In the genomic region with DNA sequence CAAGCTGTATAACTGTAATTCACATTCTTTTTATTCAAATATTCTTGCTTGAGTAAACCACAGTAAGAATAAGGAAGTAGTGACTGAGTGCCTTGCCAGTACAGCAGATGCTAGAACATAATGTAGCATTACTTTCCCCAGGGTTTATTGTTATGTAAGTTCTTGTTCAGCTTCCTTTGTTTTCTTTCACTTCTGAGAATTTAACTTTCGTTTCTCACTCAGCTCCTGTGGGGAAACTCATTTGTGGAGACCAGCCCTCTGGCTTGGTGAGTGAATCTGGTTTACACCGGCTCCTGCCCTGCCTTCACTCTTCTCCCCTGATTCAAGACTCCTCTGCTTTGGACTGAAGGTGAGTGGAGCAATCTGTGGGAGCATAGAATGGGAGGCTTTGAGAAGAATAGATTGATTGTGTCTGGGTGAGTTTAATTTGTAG, we compare ENCODE assay signal across 8 cellular contexts. TPM values are rescaled to one million over a fixed set of nuclear protein-coding genes. Genes with fewer than 3 reads are reported as not detected.
DNase-seq lines count a peak whose midpoint lies in the region; ATAC-seq and TF ChIP-seq lines count a peak whose summit lies in the region.

A gene with protein sequence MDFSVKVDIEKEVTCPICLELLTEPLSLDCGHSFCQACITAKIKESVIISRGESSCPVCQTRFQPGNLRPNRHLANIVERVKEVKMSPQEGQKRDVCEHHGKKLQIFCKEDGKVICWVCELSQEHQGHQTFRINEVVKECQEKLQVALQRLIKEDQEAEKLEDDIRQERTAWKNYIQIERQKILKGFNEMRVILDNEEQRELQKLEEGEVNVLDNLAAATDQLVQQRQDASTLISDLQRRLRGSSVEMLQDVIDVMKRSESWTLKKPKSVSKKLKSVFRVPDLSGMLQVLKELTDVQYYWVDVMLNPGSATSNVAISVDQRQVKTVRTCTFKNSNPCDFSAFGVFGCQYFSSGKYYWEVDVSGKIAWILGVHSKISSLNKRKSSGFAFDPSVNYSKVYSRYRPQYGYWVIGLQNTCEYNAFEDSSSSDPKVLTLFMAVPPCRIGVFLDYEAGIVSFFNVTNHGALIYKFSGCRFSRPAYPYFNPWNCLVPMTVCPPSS (plus strand): TSS at position 240 of the 433 bp plus-strand sequence. CDS start 6,443 bp downstream, outside the sequence.

- no peaks in the 10 kb centered on the region for H3K27me3 ChIP-seq in thyroid gland

- CTCF ChIA-PET in HEK293 (lab: Yijun Ruan, JAX), result interaction anchor here (0.6 kb wide), 1 partner anchor 18 kb away, joined by 3 read pairs; no protein-coding TSS in a partner anchor

- H3K9me3 ChIP-seq in HEK293 (ENCODE audit: control insufficient read depth, insufficient read depth, low read depth, low read length), result no peaks in the 10 kb centered on the region
- H3K9me3 ChIP-seq in thyroid gland, result no peaks in the 10 kb centered on the region

- H3K4me1 Mint-ChIP-seq in activated T-cell treated with anti-CD3 and anti-CD28 coated beads, Interleukin-2, amount 50 U/mL, for 72 hours (ENCODE audit: low read depth), result peaks cover 58% of the 10 kb centered on the region
- H3K4me1 Mint-ChIP-seq in nephron, result peaks cover 17% of the 10 kb centered on the region

- POLR2A ChIA-PET in HEK293 (lab: Yijun Ruan, JAX), result no interaction called here

- H3K27ac ChIP-seq in HEK293 (ENCODE audit: extremely low read depth, low read depth, low read length), result no peak within 1 kb of the TSS
- H3K27ac ChIP-seq in thyroid gland, result peak within 1 kb of the TSS; percentile 80 to 92 (median 82)

- DNase-seq in GM10266 (ENCODE audit: extremely low spot score) (peak; percentile 70), NOMO-1 (lab: John Stamatoyannopoulos, UW; ENCODE audit: unreplicated experiment in 2 of 2) (peak; percentile 76 to 99), fibroblast of mammary gland (ENCODE audit: low read depth) (peak; percentile 79), thyroid gland (peak; percentile 33 to 51), OCI-M2 (lab: John Stamatoyannopoulos, UW; ENCODE audit: unreplicated experiment) (no peak)
- peak; percentile 62 to 65 for DNase-seq in activated T-cell treated with anti-CD3 and anti-CD28 coated beads, Interleukin-2, amount 50 U/mL, for 72 hours

- TF ChIP-seq POLR2A in thyroid gland (IDR thresholded peaks at IDR 0.05), result no peak

- no peaks in the 10 kb centered on the region for H3K9me3 Mint-ChIP-seq in activated T-cell treated with anti-CD3 and anti-CD28 coated beads, Interleukin-2, amount 50 U/mL, for 72 hours
- peaks cover 2% of the 10 kb centered on the region for H3K9me3 Mint-ChIP-seq in nephron

- H3K36me3 ChIP-seq in HEK293 (ENCODE audit: control insufficient read depth in 2 of 2, insufficient read depth in 1 of 2, low read length in 2 of 2) (no peaks in the 10 kb centered on the region), thyroid gland (no peaks in the 10 kb centered on the region)

- WGBS in thyroid gland, 2 donors, result 26 to 36% methylated on average over 2 of the region's 2 CpGs

- no peak within 1 kb of the TSS; the same call in 1 of the 2 replicates for H3K4me3 ChIP-seq in HEK293 (ENCODE audit: low read depth, low read length)
- H3K4me3 ChIP-seq in fibroblast of mammary gland (ENCODE audit: control insufficient read depth, low read depth, low read length), result peak within 1 kb of the TSS; percentile 54
- H3K4me3 ChIP-seq in thyroid gland (replicated peaks in 1 of 3), result peak within 1 kb of the TSS in 2 of 3 donors; percentile 6 to 27

- intact Hi-C loops in thyroid gland (cut with DNase I), result no loop called here

- TF ChIP-seq CTCF in GM10266 (IDR thresholded peaks at IDR 0.05; ENCODE audit: control insufficient read depth, insufficient read depth, low read depth, missing control alignments) (no peak), HEK293 (tag by site-specific recombination; IDR thresholded peaks at IDR 0.05) (no peak), fibroblast of mammary gland (conservative IDR thresholded peaks at IDR 0.05; ENCODE audit: control insufficient read depth, insufficient read depth, low read depth, low read length) (no peak), nephron (IDR thresholded peaks at IDR 0.05; ENCODE audit: unreplicated experiment in 3 of 3) (no peak), thyroid gland (IDR thresholded peaks at IDR 0.05) (no peak)

- peak within 1 kb of the TSS; percentile 91 to 96 for H3K4me3 Mint-ChIP-seq in activated T-cell treated with anti-CD3 and anti-CD28 coated beads, Interleukin-2, amount 50 U/mL, for 72 hours
- peak within 1 kb of the TSS in 2 of 3 experiments; percentile 5 to 57 for H3K4me3 Mint-ChIP-seq in nephron

- peak within 1 kb of the TSS; percentile 88 for H3K27ac Mint-ChIP-seq in activated T-cell treated with anti-CD3 and anti-CD28 coated beads, Interleukin-2, amount 50 U/mL, for 72 hours
- H3K27ac Mint-ChIP-seq in nephron, result peak within 1 kb of the TSS; percentile 74 to 88 (median 87)

- H3K36me3 Mint-ChIP-seq in activated T-cell treated with anti-CD3 and anti-CD28 coated beads, Interleukin-2, amount 50 U/mL, for 72 hours (ENCODE audit: insufficient read depth in 2 of 2), result peaks cover 9 to 22% of the 10 kb centered on the region in 2 donors
- H3K36me3 Mint-ChIP-seq in nephron (ENCODE audit: low read depth), result no peaks in the 10 kb centered on the region

- peak; percentile 67 to 72 for ATAC-seq in activated T-cell treated with anti-CD3 and anti-CD28 coated beads, Interleukin-2, amount 50 U/mL, for 72 hours (replicated peaks in 1 of 2)

- H3K27me3 Mint-ChIP-seq in activated T-cell treated with anti-CD3 and anti-CD28 coated beads, Interleukin-2, amount 50 U/mL, for 72 hours (ENCODE audit: low read depth), result no peaks in the 10 kb centered on the region
- no peaks in the 10 kb centered on the region for H3K27me3 Mint-ChIP-seq in nephron (ENCODE audit: low read depth)

- no peaks in the 10 kb centered on the region for H3K4me1 ChIP-seq in HEK293 (ENCODE audit: control insufficient read depth, insufficient read depth, low read length)
- peaks cover 7 to 9% of the 10 kb centered on the region in 2 donors for H3K4me1 ChIP-seq in thyroid gland

TF ChIP-seq in HEK293, 187 proteins besides CTCF, POLR2A, EP300 and RAD21:
- TF ChIP-seq BCL11B (tag by site-specific recombination; IDR thresholded peaks at IDR 0.05; ENCODE audit: low read depth) (no peak), ZBTB17 (tag by site-specific recombination; IDR thresholded peaks at IDR 0.05) (peak; percentile 84), ZBTB8A (tag by site-specific recombination; IDR thresholded peaks at IDR 0.05) (no peak)

RNA-seq across cellular contexts. Expression of the gene that starts here (rescaled TPM):
- total RNA-seq in activated T-cell treated with anti-CD3 and anti-CD28 coated beads, Interleukin-2, amount 50 U/mL, for 72 hours, result 100 to 1,000 TPM; 159 to 180 TPM
- total RNA-seq in thyroid gland, result 10 to 100 TPM; 20.1 to 45.0 (median 28.1) TPM
